Comparison of ENCODE assay signal across 9 cellular contexts in the genomic region with DNA sequence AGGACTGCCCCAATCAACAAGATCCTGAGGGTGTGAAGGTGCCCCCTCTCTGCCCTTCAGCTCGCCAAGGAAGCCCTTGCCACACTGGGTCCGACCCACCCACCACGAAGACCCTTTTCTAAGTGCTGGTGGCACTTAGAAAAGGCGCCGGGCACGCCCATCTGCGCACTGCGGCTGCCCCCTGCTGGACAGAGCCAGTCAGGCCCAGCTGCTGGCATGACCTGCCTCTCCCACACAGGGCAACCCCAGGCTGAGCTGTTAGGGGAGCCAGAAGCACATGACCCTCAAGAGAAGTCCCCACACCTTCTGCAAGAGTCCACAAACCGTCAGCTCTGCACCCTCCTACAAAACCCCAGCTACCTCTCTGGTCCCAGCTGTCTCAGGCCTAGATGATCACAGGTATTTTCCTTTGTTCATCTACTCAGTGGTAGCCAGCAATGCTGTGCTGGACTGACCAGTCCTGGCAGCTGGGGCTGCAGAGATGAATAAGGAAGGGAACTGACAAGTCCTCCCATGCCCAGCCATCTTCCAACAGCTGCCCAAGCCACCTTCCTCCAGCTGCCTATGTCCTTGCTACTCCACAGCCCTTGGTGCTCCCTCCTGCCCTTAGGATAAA. TPM values are rescaled to one million over a fixed set of nuclear protein-coding genes. Genes with fewer than 3 reads are reported as not detected.
DNase-seq lines count a peak whose midpoint lies in the region; ATAC-seq, FAIRE-seq and TF ChIP-seq lines count a peak whose summit lies in the region.
"Had no signal": no experiment of that assay in that cellular context is flagged by ENCODE, and none has a peak within 500 bp of the region (broad histone marks: within the 10 kb centered on the region; RNA-seq: fewer than 3 reads in every experiment).

No MANE protein-coding gene starts in this region.

- DNase-seq in DMS53 treated with DMSO at 0.1 percent for 48 hours (lab: John Stamatoyannopoulos, UW; ENCODE audit: unreplicated experiment) (peak; percentile 9), HUDEP-2 (lab: John Stamatoyannopoulos, UW; ENCODE audit: unreplicated experiment in 76 of 76) (peak in 60 of 76 experiments; percentile 1 to 80 (median 44)), RPMI8226 (peak; percentile 80), frontal cortex (ENCODE audit: low spot score in 2 of 2) (peak; percentile 72 to 87), type B pancreatic cell (ENCODE audit: extremely low spot score, unreplicated experiment) (peak; percentile 81)
- DNase-seq in activated T-helper 9 cell treated with anti-CD3 and anti-CD28 coated beads, Interleukin-2, amount 50 U/mL, for 16 hours (ENCODE audit: low read depth) = peak; percentile 57

- H3K27ac ChIP-seq in parathyroid adenoma = no peak overlapping the region

- no peak overlapping the region for H3K4me2 ChIP-seq in parathyroid adenoma (ENCODE audit: low read length)

- FAIRE-seq in frontal cortex (lab: Jason Lieb, UNC) = no peak
- FAIRE-seq: TTC549 had no signal

- H3K9ac ChIP-seq in parathyroid adenoma = no peak overlapping the region

- H2AFZ ChIP-seq in parathyroid adenoma = no peak overlapping the region

- no peaks in the 10 kb centered on the region for H3K4me1 ChIP-seq in parathyroid adenoma

- H3K9me3 ChIP-seq in parathyroid adenoma (ENCODE audit: control insufficient read depth, low read length) = no peaks in the 10 kb centered on the region

- H3K79me2 ChIP-seq in parathyroid adenoma = no peaks in the 10 kb centered on the region

- H3K36me3 Mint-ChIP-seq in type B pancreatic cell = no peaks in the 10 kb centered on the region

- TF ChIP-seq CTCF in parathyroid adenoma (IDR thresholded peaks at IDR 0.05) (peak; percentile 72), type B pancreatic cell (conservative IDR thresholded peaks at IDR 0.05) (peak; percentile 98)

- H3K4me3 Mint-ChIP-seq in type B pancreatic cell = no peak overlapping the region

- no peak overlapping the region for H3K27ac Mint-ChIP-seq in type B pancreatic cell

- no peak for ATAC-seq in HG03196 (IDR thresholded peaks at IDR 0.05; ENCODE audit: unreplicated experiment)

- no peaks in the 10 kb centered on the region for H3K9me3 Mint-ChIP-seq in type B pancreatic cell

- H3K36me3 ChIP-seq in parathyroid adenoma (ENCODE audit: control insufficient read depth, insufficient read depth, low read length) = no peaks in the 10 kb centered on the region

- no peaks in the 10 kb centered on the region for H3K4me1 Mint-ChIP-seq in type B pancreatic cell (ENCODE audit: unreplicated experiment)

- H3K4me3 ChIP-seq in parathyroid adenoma (ENCODE audit: low read depth, low read length) = no peak overlapping the region

- H3K27me3 ChIP-seq in parathyroid adenoma (ENCODE audit: control insufficient read depth, insufficient read depth, low read length) = no peaks in the 10 kb centered on the region

- peaks cover 44% of the 10 kb centered on the region for H3K27me3 Mint-ChIP-seq in type B pancreatic cell

RNA-seq across cellular contexts. Expression of gene ZC3H12A, which starts 40.0 kb away (rescaled TPM):
- 0.41 TPM for total RNA-seq in frontal cortex
- 6.0 and 18.3 TPM in 2 replicates for total RNA-seq in type B pancreatic cell (ENCODE audit: low replicate concordance)

Comparison
In these comparisons a context has a peak if more than half of its experiments do, and no peak if none do; other contexts are left out.
1. DNase-seq: peak in every context shown above with its lines; median percentile 81 in type B pancreatic cell; 80 in RPMI8226; 80 in frontal cortex; 57 in activated T-helper 9 cell treated with anti-CD3 and anti-CD28 coated beads, Interleukin-2, amount 50 U/mL, for 16 hours; 44 in HUDEP-2; 9 in DMS53 treated with DMSO at 0.1 percent for 48 hours.